In genomic region chr22:36383110-36383581, GRCh38 we compare ENCODE assay signal across 9 cellular contexts. TPM values are rescaled to one million over a fixed set of nuclear protein-coding genes. Genes with fewer than 3 reads are reported as not detected.
DNase-seq lines count a peak whose midpoint lies in the region; ATAC-seq and TF ChIP-seq lines count a peak whose summit lies in the region.
"Had no signal": no experiment of that assay in that cellular context is flagged by ENCODE, and none has a peak within 500 bp of the region (broad histone marks: within the 10 kb centered on the region; RNA-seq: fewer than 3 reads in every experiment).

No MANE protein-coding gene starts in this region.

- H3K4me3 Mint-ChIP-seq in endodermal cell = no peak overlapping the region

- H3K36me3 Mint-ChIP-seq in endodermal cell (ENCODE audit: low read depth) = peaks cover 29% of the 10 kb centered on the region

- peaks cover 20% of the 10 kb centered on the region for H3K4me1 Mint-ChIP-seq in endodermal cell

- peak overlapping the region; percentile 69 to 99 for H3K27ac ChIP-seq in right atrium auricular region
- H3K27ac ChIP-seq in endodermal cell (ENCODE audit: low read depth, low read length) = no peak overlapping the region
- H3K27ac ChIP-seq in skeletal muscle tissue (ENCODE audit: low read depth, low read length) = no peak overlapping the region
- H3K27ac ChIP-seq in caudate nucleus (ENCODE audit: low read depth, low read length) = no peak overlapping the region
- H3K27ac ChIP-seq: cardiac muscle cell had no signal

- H3K36me3 ChIP-seq in right atrium auricular region (peaks cover 66% of the 10 kb centered on the region), endodermal cell (ENCODE audit: control insufficient read depth, insufficient read depth, low read length) (peaks cover 62% of the 10 kb centered on the region), skeletal muscle tissue (ENCODE audit: control insufficient read depth in 3 of 3, insufficient read depth in 3 of 3, low read length in 3 of 3) (peaks cover 0 to 7% (median 0%) of the 10 kb centered on the region in 3 donors)
- H3K36me3 ChIP-seq: cardiac muscle cell had no signal

- peak overlapping the region; percentile 84 for H3K27ac Mint-ChIP-seq in endodermal cell

- 71 to 84% methylated on average over 1 to 3 of the region's 4 CpGs for WGBS in endodermal cell (ENCODE audit: insufficient coverage in 1 of 2, insufficient read length in 1 of 2), 2 experiments

- peaks cover 0 to 82% of the 10 kb centered on the region in 2 donors for H3K4me1 ChIP-seq in right atrium auricular region
- H3K4me1 ChIP-seq in endodermal cell (ENCODE audit: control insufficient read depth, insufficient read depth, low read length) = peaks cover 8% of the 10 kb centered on the region
- H3K4me1 ChIP-seq in skeletal muscle tissue (ENCODE audit: control insufficient read depth in 3 of 3, insufficient read depth in 3 of 3, low read length in 3 of 3) = peaks cover 32 to 51% (median 46%) of the 10 kb centered on the region in 3 donors

- no peaks in the 10 kb centered on the region for H3K27me3 ChIP-seq in right atrium auricular region
- no peaks in the 10 kb centered on the region for H3K27me3 ChIP-seq in endodermal cell (ENCODE audit: control insufficient read depth, insufficient read depth, low read length, poor library complexity, severe bottlenecking)
- no peaks in the 10 kb centered on the region for H3K27me3 ChIP-seq in skeletal muscle tissue (ENCODE audit: control insufficient read depth in 3 of 3, insufficient read depth in 3 of 3, low read length in 3 of 3)
- H3K27me3 ChIP-seq: cardiac muscle cell had no signal

- H3K4me3 ChIP-seq in right atrium auricular region = peak overlapping the region; percentile 1 to 12
- H3K4me3 ChIP-seq in endodermal cell (ENCODE audit: low read length) = peak overlapping the region; percentile 45
- H3K4me3 ChIP-seq in skeletal muscle tissue (ENCODE audit: low read length in 3 of 3) = peak overlapping the region in 2 of 3 donors; percentile 45 to 52
- H3K4me3 ChIP-seq: cardiac muscle cell had no signal

- H3K27me3 Mint-ChIP-seq in endodermal cell (ENCODE audit: insufficient read depth) = no peaks in the 10 kb centered on the region

- no peaks in the 10 kb centered on the region for H3K9me3 ChIP-seq in right atrium auricular region
- H3K9me3 ChIP-seq in endodermal cell (ENCODE audit: control insufficient read depth, low read length) = no peaks in the 10 kb centered on the region
- no peaks in the 10 kb centered on the region for H3K9me3 ChIP-seq in skeletal muscle tissue (ENCODE audit: control insufficient read depth in 3 of 3, low read length in 3 of 3)

- no peak for ATAC-seq in left ventricle myocardium superior

- intact Hi-C loops in left ventricle myocardium superior (cut with micrococcal nuclease) = loop anchor here (5.0 to 10.0 kb wide), 2 partner anchors 41 to 72 kb away; no protein-coding TSS in a partner anchor

- DNase-seq in right atrium auricular region (ENCODE audit: low spot score) = no peak
- DNase-seq in left ventricle myocardium superior = no peak
- peak; percentile 50 for DNase-seq in T-helper 9 cell
- DNase-seq in endodermal cell = no peak
- no peak for DNase-seq in NCI-H2227 (lab: John Stamatoyannopoulos, UW; ENCODE audit: unreplicated experiment)
- no peak for DNase-seq in caudate nucleus (lab: John Stamatoyannopoulos, UW)
- DNase-seq in ureter (ENCODE audit: low spot score) = no peak

- no peak overlapping the region for H3K9ac ChIP-seq in endodermal cell (ENCODE audit: extremely low read depth, low read length, poor library complexity, severe bottlenecking)
- H3K9ac ChIP-seq in skeletal muscle tissue (ENCODE audit: low read depth in 1 of 3, low read length in 3 of 3) = peak overlapping the region in 1 of 3 donors; percentile 16

- H3K9me3 Mint-ChIP-seq in endodermal cell = no peaks in the 10 kb centered on the region

- TF ChIP-seq CTCF in right atrium auricular region (IDR thresholded peaks at IDR 0.05) (no peak), endodermal cell (conservative IDR thresholded peaks at IDR 0.05) (no peak)

RNA-seq across cellular contexts. Expression of gene MYH9, which starts 4.6 kb away (rescaled TPM):
- total RNA-seq in right atrium auricular region (100 to 1,000 TPM; 125 to 229 TPM), left ventricle myocardium superior (161 TPM), endodermal cell (100 to 1,000 TPM; 270 to 288 TPM), skeletal muscle tissue (111 TPM), ureter (810 TPM)
- 131 TPM for polyA plus RNA-seq in endodermal cell (2013, experiment 1 of 2)
- polyA plus RNA-seq in endodermal cell (2013, experiment 2 of 2) = 136 TPM

Comparison
In these comparisons a context has a peak if more than half of its experiments do, and no peak if none do; other contexts are left out.
1. H3K27ac ChIP-seq: peak in right atrium auricular region (2 of 2); none in endodermal cell (single experiment), skeletal muscle tissue (single experiment) and caudate nucleus (single experiment).
2. Peak in every context shown above with its lines, with median percentiles within 50 percentile points of each other: H3K4me3 ChIP-seq.